ENCODE assay signal across 8 cellular contexts in the genomic region with DNA sequence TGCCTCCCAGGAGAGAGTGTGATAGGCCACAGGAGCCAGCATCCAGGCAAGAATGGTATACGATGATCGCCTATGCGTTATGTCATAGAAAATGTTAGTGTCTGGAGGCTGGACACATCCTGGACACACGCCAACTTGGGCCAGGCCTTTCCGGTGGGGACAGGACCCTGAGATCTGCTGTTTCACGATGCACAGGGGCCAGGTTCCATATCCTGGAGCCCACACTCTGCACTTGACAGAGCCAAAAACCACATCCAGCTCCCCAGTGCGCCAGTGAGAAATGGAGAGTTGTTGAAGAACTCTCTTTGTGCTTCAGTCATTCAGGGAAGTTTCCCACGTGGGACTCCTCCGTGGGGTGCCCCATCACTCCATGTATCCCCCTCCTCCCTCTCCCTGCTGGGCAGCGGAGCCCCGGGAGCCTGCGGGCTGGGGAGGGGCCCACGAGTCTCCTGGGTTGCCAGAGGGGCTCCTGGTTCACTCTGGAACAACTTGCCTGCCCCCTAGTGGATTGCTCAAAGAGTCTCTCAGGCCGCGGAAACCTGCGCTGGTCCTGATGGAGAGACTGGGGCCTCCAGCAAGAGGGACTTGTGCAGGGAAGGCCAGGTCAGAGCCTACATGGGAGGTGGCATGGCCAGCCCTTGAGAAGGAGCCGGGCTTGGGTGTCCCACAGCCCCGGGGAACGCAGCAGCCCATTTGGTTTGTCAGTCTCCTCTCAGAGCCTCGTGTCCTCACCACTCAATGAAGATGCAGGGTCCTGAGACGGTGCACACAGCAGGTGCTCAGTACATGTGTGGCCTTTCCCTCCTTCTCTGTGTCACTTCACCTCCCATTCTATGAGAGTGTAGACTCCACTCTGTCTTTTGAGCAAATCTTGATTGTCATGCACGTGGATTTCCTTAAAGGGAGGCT. TPM values are rescaled to one million over a fixed set of nuclear protein-coding genes. Genes with fewer than 3 reads are reported as not detected.
DNase-seq lines count a peak whose midpoint lies in the region; ATAC-seq and TF ChIP-seq lines count a peak whose summit lies in the region.

No MANE protein-coding gene starts in this region.

- no peak overlapping the region for H3K4me3 ChIP-seq in CD8-positive, alpha-beta memory T cell (ENCODE audit: low read length)
- H3K4me3 ChIP-seq in HFF-Myc (replicated peaks; ENCODE audit: low read depth, low read length) (no peak overlapping the region), colonic mucosa (no peak overlapping the region), liver (ENCODE audit: low read depth in 1 of 3, low read length in 3 of 3) (no peak overlapping the region)

- intact Hi-C loops in colonic mucosa (cut with DNase I), result no loop called here

- ATAC-seq in HG03039 (IDR thresholded peaks at IDR 0.05; ENCODE audit: unreplicated experiment), result no peak

- H3K36me3 ChIP-seq in CD8-positive, alpha-beta memory T cell (ENCODE audit: insufficient read depth, low read length), result no peaks in the 10 kb centered on the region
- H3K36me3 ChIP-seq in colonic mucosa, result no peaks in the 10 kb centered on the region
- no peaks in the 10 kb centered on the region for H3K36me3 ChIP-seq in liver (ENCODE audit: control insufficient read depth in 4 of 4, insufficient read depth in 3 of 4, low read depth in 1 of 4, low read length in 3 of 4)

- peaks cover 1% of the 10 kb centered on the region for H3K4me1 ChIP-seq in CD8-positive, alpha-beta memory T cell (ENCODE audit: insufficient read depth, low read length)
- H3K4me1 ChIP-seq in colonic mucosa (no peaks in the 10 kb centered on the region), liver (ENCODE audit: control insufficient read depth in 4 of 4, insufficient read depth in 4 of 4, low read length in 3 of 4) (no peaks in the 10 kb centered on the region)

- peak overlapping the region in 1 of 7 donors; percentile 12 for H3K4me3 Mint-ChIP-seq in CD8-positive, alpha-beta memory T cell

- H3K4me1 Mint-ChIP-seq in CD8-positive, alpha-beta memory T cell, result no peaks in the 10 kb centered on the region

- CTCF ChIA-PET in CD8-positive, alpha-beta memory T cell (lab: Charles Lee), result interaction anchor here (0.9 to 1.5 kb wide), 4 partner anchors 9 to 473 kb away, joined by 3 to 4 read pairs (median 3); no protein-coding TSS in a partner anchor

- H3K27ac Mint-ChIP-seq in CD8-positive, alpha-beta memory T cell, result no peak overlapping the region

- H3K27me3 ChIP-seq in CD8-positive, alpha-beta memory T cell (ENCODE audit: insufficient read depth, low read length, poor library complexity, severe bottlenecking), result no peaks in the 10 kb centered on the region
- H3K27me3 ChIP-seq in colonic mucosa (no peaks in the 10 kb centered on the region), liver (ENCODE audit: control insufficient read depth in 4 of 4, insufficient read depth in 4 of 4, low read length in 3 of 4) (no peaks in the 10 kb centered on the region)

- TF ChIP-seq RAD21 in liver (IDR thresholded peaks at IDR 0.05), result peak; percentile 84 to 90

- no peak overlapping the region for H3K27ac ChIP-seq in CD8-positive, alpha-beta memory T cell (ENCODE audit: low read depth, low read length)
- no peak overlapping the region for H3K27ac ChIP-seq in colonic mucosa
- no peak overlapping the region for H3K27ac ChIP-seq in liver (ENCODE audit: low read depth in 1 of 2, low read length in 2 of 2)

- no peak overlapping the region for H3K9ac ChIP-seq in colonic mucosa (ENCODE audit: low read depth in 2 of 2, low read length in 2 of 2)
- H3K9ac ChIP-seq in liver (ENCODE audit: low read depth in 1 of 2, low read length in 2 of 2), result no peak overlapping the region

- peaks cover 0 to 3% (median 0%) of the 10 kb centered on the region in 5 donors for H3K9me3 Mint-ChIP-seq in CD8-positive, alpha-beta memory T cell

- peaks cover 6 to 9% of the 10 kb centered on the region in 2 donors for H3K27me3 Mint-ChIP-seq in CD8-positive, alpha-beta memory T cell

- 37% methylated on average over 22 of the region's 22 CpGs for WGBS in liver

- peak; percentile 31 to 68 (median 34) for DNase-seq in CD8-positive, alpha-beta memory T cell
- no peak for DNase-seq in HFF-Myc (ENCODE audit: extremely low read depth, low read depth)
- DNase-seq in NCI-H460 (ENCODE audit: extremely low read depth, low read depth), result peak; percentile 53
- peak; percentile 49 to 58 for DNase-seq in activated CD4-positive, alpha-beta T cell treated with anti-CD3 and anti-CD28 coated beads for 24 hours (ENCODE audit: low read depth in 2 of 2)
- peak; percentile 83 for DNase-seq in colonic mucosa
- peak; percentile 38 to 55 (median 38) for DNase-seq in stimulated activated CD4-positive, alpha-beta T cell treated with anti-CD3 and anti-CD28 coated beads, TNF-alpha, amount 100 ng/mL, for 24 hours (ENCODE audit: low read depth in 3 of 3)

- TF ChIP-seq CTCF in HFF-Myc (IDR thresholded peaks at IDR 0.05; ENCODE audit: low read depth, low read length, missing control alignments) (peak; percentile 88), colonic mucosa (IDR thresholded peaks at IDR 0.05) (peak; percentile 75), liver (IDR thresholded peaks at IDR 0.05; ENCODE audit: low read depth, low read length, missing input control) (peak; percentile 57)

- H3K9me3 ChIP-seq in CD8-positive, alpha-beta memory T cell (ENCODE audit: low read length), result no peaks in the 10 kb centered on the region
- H3K9me3 ChIP-seq in colonic mucosa, result no peaks in the 10 kb centered on the region
- H3K9me3 ChIP-seq in liver (ENCODE audit: control insufficient read depth in 4 of 4, low read length in 3 of 4), result no peaks in the 10 kb centered on the region

- POLR2A ChIA-PET in CD8-positive, alpha-beta memory T cell (lab: Charles Lee), result interaction anchor here (0.6 kb wide), 1 partner anchor 783 kb away, joined by 3 read pairs; no protein-coding TSS in a partner anchor

- H3K36me3 Mint-ChIP-seq in CD8-positive, alpha-beta memory T cell, result no peaks in the 10 kb centered on the region

TF ChIP-seq in liver, 16 proteins besides CTCF, POLR2A, EP300 and RAD21 (continues in another document):
- TF ChIP-seq EGR1 (IDR thresholded peaks at IDR 0.05; ENCODE audit: low read depth in 2 of 2), result no peak
- TF ChIP-seq NR2F2 (IDR thresholded peaks at IDR 0.05), result no peak
- TF ChIP-seq FOXA1 (IDR thresholded peaks at IDR 0.05), result no peak
- no peak for TF ChIP-seq SP1 (IDR thresholded peaks at IDR 0.05)
- TF ChIP-seq, protein P1, sequence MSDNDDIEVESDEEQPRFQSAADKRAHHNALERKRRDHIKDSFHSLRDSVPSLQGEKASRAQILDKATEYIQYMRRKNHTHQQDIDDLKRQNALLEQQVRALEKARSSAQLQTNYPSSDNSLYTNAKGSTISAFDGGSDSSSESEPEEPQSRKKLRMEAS (IDR thresholded peaks at IDR 0.05), result no peak
- TF ChIP-seq YY1 (IDR thresholded peaks at IDR 0.05), result no peak
- TF ChIP-seq, protein P2, sequence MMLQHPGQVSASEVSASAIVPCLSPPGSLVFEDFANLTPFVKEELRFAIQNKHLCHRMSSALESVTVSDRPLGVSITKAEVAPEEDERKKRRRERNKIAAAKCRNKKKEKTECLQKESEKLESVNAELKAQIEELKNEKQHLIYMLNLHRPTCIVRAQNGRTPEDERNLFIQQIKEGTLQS (IDR thresholded peaks at IDR 0.05), result no peak
- no peak for TF ChIP-seq TAF1 (conservative IDR thresholded peaks at IDR 0.05)
- TF ChIP-seq, protein P3, sequence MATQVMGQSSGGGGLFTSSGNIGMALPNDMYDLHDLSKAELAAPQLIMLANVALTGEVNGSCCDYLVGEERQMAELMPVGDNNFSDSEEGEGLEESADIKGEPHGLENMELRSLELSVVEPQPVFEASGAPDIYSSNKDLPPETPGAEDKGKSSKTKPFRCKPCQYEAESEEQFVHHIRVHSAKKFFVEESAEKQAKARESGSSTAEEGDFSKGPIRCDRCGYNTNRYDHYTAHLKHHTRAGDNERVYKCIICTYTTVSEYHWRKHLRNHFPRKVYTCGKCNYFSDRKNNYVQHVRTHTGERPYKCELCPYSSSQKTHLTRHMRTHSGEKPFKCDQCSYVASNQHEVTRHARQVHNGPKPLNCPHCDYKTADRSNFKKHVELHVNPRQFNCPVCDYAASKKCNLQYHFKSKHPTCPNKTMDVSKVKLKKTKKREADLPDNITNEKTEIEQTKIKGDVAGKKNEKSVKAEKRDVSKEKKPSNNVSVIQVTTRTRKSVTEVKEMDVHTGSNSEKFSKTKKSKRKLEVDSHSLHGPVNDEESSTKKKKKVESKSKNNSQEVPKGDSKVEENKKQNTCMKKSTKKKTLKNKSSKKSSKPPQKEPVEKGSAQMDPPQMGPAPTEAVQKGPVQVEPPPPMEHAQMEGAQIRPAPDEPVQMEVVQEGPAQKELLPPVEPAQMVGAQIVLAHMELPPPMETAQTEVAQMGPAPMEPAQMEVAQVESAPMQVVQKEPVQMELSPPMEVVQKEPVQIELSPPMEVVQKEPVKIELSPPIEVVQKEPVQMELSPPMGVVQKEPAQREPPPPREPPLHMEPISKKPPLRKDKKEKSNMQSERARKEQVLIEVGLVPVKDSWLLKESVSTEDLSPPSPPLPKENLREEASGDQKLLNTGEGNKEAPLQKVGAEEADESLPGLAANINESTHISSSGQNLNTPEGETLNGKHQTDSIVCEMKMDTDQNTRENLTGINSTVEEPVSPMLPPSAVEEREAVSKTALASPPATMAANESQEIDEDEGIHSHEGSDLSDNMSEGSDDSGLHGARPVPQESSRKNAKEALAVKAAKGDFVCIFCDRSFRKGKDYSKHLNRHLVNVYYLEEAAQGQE (IDR thresholded peaks at IDR 0.05), result no peak
- no peak for TF ChIP-seq RXRA (IDR thresholded peaks at IDR 0.05)
- no peak for TF ChIP-seq FOXA2 (IDR thresholded peaks at IDR 0.05)
- no peak for TF ChIP-seq JUND (IDR thresholded peaks at IDR 0.05)

RNA-seq across cellular contexts. Expression of a gene that starts 10.2 kb away (rescaled TPM):
- total RNA-seq in CD8-positive, alpha-beta memory T cell, result 1 to 10 TPM; 1.5 to 2.8 TPM
- 0.06 TPM for polyA plus RNA-seq in CD8-positive, alpha-beta memory T cell
- total RNA-seq in NCI-H460 (2014; rRNA removed; shearing (Covaris generic)), result 0.05 TPM in 1 of 2 replicates, not detected in the other
- 0.44 TPM in 1 of 2 replicates, not detected in the other for polyA plus RNA-seq in NCI-H460 (2014; cell fraction: nucleus; rRNA removed)
- total RNA-seq in colonic mucosa, result 10 to 100 TPM in 1 of 2 donors, 1 to 10 TPM in 1; 5.9 to 26.8 TPM
- total RNA-seq in liver, result 1 to 10 TPM; 5.4 to 7.4 TPM
- polyA plus RNA-seq in liver, result 10 to 100 TPM; 11.2 to 15.4 TPM
